In genomic region chr2:44397447-44397846, GRCh38 we compare ENCODE assay signal across 2 cellular contexts.
TF ChIP-seq lines count a peak whose summit lies in the region.

No MANE protein-coding gene starts in this region.

TF ChIP-seq in SK-N-SH, 30 proteins besides CTCF, POLR2A, EP300 and RAD21:
- TF ChIP-seq FOXJ3 (CRISPR knock-in tag; IDR thresholded peaks at IDR 0.05), result no peak
- no peak for TF ChIP-seq FOSL2 (IDR thresholded peaks at IDR 0.05; ENCODE audit: borderline replicate concordance, low read depth)
- TF ChIP-seq POLR2AphosphoS5 (IDR thresholded peaks at IDR 0.05; ENCODE audit: low read depth, low read length), result no peak
- TF ChIP-seq TCF12 (IDR thresholded peaks at IDR 0.05), result peak; percentile 66
- no peak for TF ChIP-seq IRF3 (IDR thresholded peaks at IDR 0.05; ENCODE audit: low read depth, low read length)
TF ChIP-seq in SK-N-SH: peak in this region for 1.

TF ChIP-seq in K562, 482 proteins besides CTCF, POLR2A, EP300 and RAD21:
- TF ChIP-seq ETS2 (tag; IDR thresholded peaks at IDR 0.05; ENCODE audit: borderline replicate concordance, poor library complexity, severe bottlenecking) (no peak), DIDO1 (tag; IDR thresholded peaks at IDR 0.05; ENCODE audit: low read depth) (no peak), USF1 (CRISPR knock-in tag; IDR thresholded peaks at IDR 0.05) (no peak), XRCC3 (IDR thresholded peaks at IDR 0.05) (no peak), COPS2 (conservative IDR thresholded peaks at IDR 0.05) (no peak), ZBTB12 (CRISPR knock-in tag; IDR thresholded peaks at IDR 0.05) (no peak)
- TF ChIP-seq, protein P1, sequence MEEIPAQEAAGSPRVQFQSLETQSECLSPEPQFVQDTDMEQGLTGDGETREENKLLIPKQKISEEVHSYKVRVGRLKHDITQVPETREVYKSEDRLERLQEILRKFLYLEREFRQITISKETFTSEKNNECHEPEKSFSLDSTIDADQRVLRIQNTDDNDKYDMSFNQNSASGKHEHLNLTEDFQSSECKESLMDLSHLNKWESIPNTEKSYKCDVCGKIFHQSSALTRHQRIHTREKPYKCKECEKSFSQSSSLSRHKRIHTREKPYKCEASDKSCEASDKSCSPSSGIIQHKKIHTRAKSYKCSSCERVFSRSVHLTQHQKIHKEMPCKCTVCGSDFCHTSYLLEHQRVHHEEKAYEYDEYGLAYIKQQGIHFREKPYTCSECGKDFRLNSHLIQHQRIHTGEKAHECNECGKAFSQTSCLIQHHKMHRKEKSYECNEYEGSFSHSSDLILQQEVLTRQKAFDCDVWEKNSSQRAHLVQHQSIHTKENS (CRISPR knock-in tag; IDR thresholded peaks at IDR 0.05), result no peak
